8 cellular contexts compared by ENCODE assay signal in genomic region chr5:177006265-177006972, GRCh38. TPM values are rescaled to one million over a fixed set of nuclear protein-coding genes. Genes with fewer than 3 reads are reported as not detected.
DNase-seq lines count a peak whose midpoint lies in the region; ATAC-seq, FAIRE-seq and TF ChIP-seq lines count a peak whose summit lies in the region.

Gene UIMC1 (minus strand): TSS chr5:177006779. CDS start chr5:176982615, 24,164 bp downstream.

- TF ChIP-seq EP300 in esophagus muscularis mucosa (IDR thresholded peaks at IDR 0.05), result no peak

- H3K9me3 Mint-ChIP-seq in activated T-cell treated with anti-CD3 and anti-CD28 coated beads, Interleukin-2, amount 50 U/mL, for 72 hours, result no peaks in the 10 kb centered on the region

- peak within 1 kb of the TSS; percentile 96 for H3K27ac Mint-ChIP-seq in activated T-cell treated with anti-CD3 and anti-CD28 coated beads, Interleukin-2, amount 50 U/mL, for 72 hours

- WGBS in esophagus muscularis mucosa, result 1% methylated on average over 41 of the region's 83 CpGs

- H3K4me1 ChIP-seq in KMS-11 (ENCODE audit: low read depth, poor library complexity, severe bottlenecking) (peaks cover 15% of the 10 kb centered on the region), esophagus muscularis mucosa (peaks cover 19 to 29% (median 27%) of the 10 kb centered on the region in 4 donors), muscle layer of duodenum (ENCODE audit: control insufficient read depth in 1 of 2, insufficient read depth in 2 of 2, low read length in 2 of 2) (peaks cover 3 to 18% of the 10 kb centered on the region in 2 donors)

- H4K20me1 ChIP-seq in KMS-11 (ENCODE audit: insufficient read depth), result peaks cover 7% of the 10 kb centered on the region; the same call in 1 of the 2 replicates

- H3K27me3 Mint-ChIP-seq in activated T-cell treated with anti-CD3 and anti-CD28 coated beads, Interleukin-2, amount 50 U/mL, for 72 hours (ENCODE audit: low read depth), result no peaks in the 10 kb centered on the region

- H3K79me2 ChIP-seq in KMS-11 (ENCODE audit: insufficient read depth, low read depth), result peaks cover 45% of the 10 kb centered on the region

- no peak for TF ChIP-seq POLR2A in esophagus muscularis mucosa (IDR thresholded peaks at IDR 0.05; ENCODE audit: low read depth)

- TF ChIP-seq CTCF in KMS-11 (conservative IDR thresholded peaks at IDR 0.05; ENCODE audit: low read depth, low read length) (no peak), esophagus muscularis mucosa (IDR thresholded peaks at IDR 0.05) (no peak)

- H3K36me3 Mint-ChIP-seq in activated T-cell treated with anti-CD3 and anti-CD28 coated beads, Interleukin-2, amount 50 U/mL, for 72 hours (ENCODE audit: insufficient read depth in 2 of 2), result peaks cover 0 to 1% of the 10 kb centered on the region in 2 donors

- H3K9ac ChIP-seq in KMS-11, result peak within 1 kb of the TSS; percentile 88

- intact Hi-C loops in esophagus muscularis mucosa (cut with DNase I), result no loop called here

- H3K27ac ChIP-seq in KMS-11, result peak within 1 kb of the TSS; percentile 64
- peak within 1 kb of the TSS; percentile 96 to 99 (median 96) for H3K27ac ChIP-seq in esophagus muscularis mucosa (replicated peaks in 1 of 4)
- H3K27ac ChIP-seq in muscle layer of duodenum (ENCODE audit: low read length), result peak within 1 kb of the TSS; percentile 74

- DNase-seq in DMS153 (lab: John Stamatoyannopoulos, UW) (peak; percentile 65), RCC 7860 (ENCODE audit: low spot score) (peak; percentile 82), esophagus muscularis mucosa (ENCODE audit: extremely low spot score) (peak; percentile 97)
- peak; percentile 93 to 95 for DNase-seq in activated T-cell treated with anti-CD3 and anti-CD28 coated beads, Interleukin-2, amount 50 U/mL, for 72 hours
- peak; percentile 84 for DNase-seq in stimulated activated CD8-positive, alpha-beta memory T cell treated with anti-CD3 and anti-CD28 coated beads, Interleukin-7, amount 100 ng/mL, for 24 hours (ENCODE audit: low read depth)

- peak; percentile 74 for ATAC-seq in GM21723 (IDR thresholded peaks at IDR 0.05; ENCODE audit: unreplicated experiment)
- peak; percentile 88 to 89 for ATAC-seq in activated T-cell treated with anti-CD3 and anti-CD28 coated beads, Interleukin-2, amount 50 U/mL, for 72 hours (replicated peaks in 1 of 2)

- peak within 1 kb of the TSS; percentile 61 for H2AFZ ChIP-seq in KMS-11 (ENCODE audit: low read depth)

- H3K4me1 Mint-ChIP-seq in activated T-cell treated with anti-CD3 and anti-CD28 coated beads, Interleukin-2, amount 50 U/mL, for 72 hours (ENCODE audit: low read depth), result peaks cover 37% of the 10 kb centered on the region

- H3K27me3 ChIP-seq in KMS-11 (ENCODE audit: insufficient read depth, low read depth) (no peaks in the 10 kb centered on the region), esophagus muscularis mucosa (no peaks in the 10 kb centered on the region), muscle layer of duodenum (ENCODE audit: low read depth, low read length) (no peaks in the 10 kb centered on the region)

- H3K4me3 ChIP-seq in KMS-11 (IDR thresholded peaks at IDR 0.05; ENCODE audit: insufficient read depth, low read depth, low read length) (no peak within 1 kb of the TSS), esophagus muscularis mucosa (peak within 1 kb of the TSS; percentile 88 to 99 (median 92)), muscle layer of duodenum (ENCODE audit: low read depth in 1 of 2, low read length in 2 of 2) (peak within 1 kb of the TSS; percentile 73 to 88)

- no peak for FAIRE-seq in RCC 7860 (lab: Jason Lieb, UNC)

- H3K9me3 ChIP-seq in esophagus muscularis mucosa (no peaks in the 10 kb centered on the region), muscle layer of duodenum (ENCODE audit: control insufficient read depth in 1 of 2, low read length in 2 of 2) (no peaks in the 10 kb centered on the region)

- H3K4me2 ChIP-seq in KMS-11, result peak within 1 kb of the TSS; percentile 48

- peak within 1 kb of the TSS; percentile 97 to 99 for H3K4me3 Mint-ChIP-seq in activated T-cell treated with anti-CD3 and anti-CD28 coated beads, Interleukin-2, amount 50 U/mL, for 72 hours

- H3K36me3 ChIP-seq in KMS-11 (ENCODE audit: insufficient read depth) (no peaks in the 10 kb centered on the region), esophagus muscularis mucosa (no peaks in the 10 kb centered on the region), muscle layer of duodenum (ENCODE audit: control insufficient read depth in 1 of 2, insufficient read depth in 2 of 2, low read length in 2 of 2) (no peaks in the 10 kb centered on the region)

RNA-seq across cellular contexts. Expression of gene UIMC1, which starts in this region (rescaled TPM):
- 10 to 100 TPM; 62.8 to 76.5 TPM for total RNA-seq in activated T-cell treated with anti-CD3 and anti-CD28 coated beads, Interleukin-2, amount 50 U/mL, for 72 hours
- total RNA-seq in esophagus muscularis mucosa, result 10 to 100 TPM; 34.7 to 51.1 (median 48.9) TPM
